26 cellular contexts compared by ENCODE assay signal in genomic region chr7:102988088-102988487, GRCh38.
"Had no signal": no experiment of that assay in that cellular context is flagged by ENCODE, and none has a peak within 500 bp of the region (broad histone marks: within the 10 kb centered on the region; RNA-seq: fewer than 3 reads in every experiment).

No MANE protein-coding gene starts in this region.

- H3K27me3 ChIP-seq: hepatocyte, neural progenitor cell, ovary, sigmoid colon, spleen, suprapubic skin, transverse colon, upper lobe of left lung had no signal

- H3K27ac ChIP-seq: hepatocyte, left ventricle myocardium inferior, neural progenitor cell, sigmoid colon, suprapubic skin, transverse colon, upper lobe of left lung, vagina had no signal

- DNase-seq: islet precursor cell; left ventricle myocardium inferior; mesendoderm; naive B cell; natural killer cell; nephron progenitor cell; ovary; retina; right cardiac atrium; sigmoid colon; small intestine; spleen; stimulated activated CD4-positive, alpha-beta T cell treated with anti-CD3 and anti-CD28 coated beads, Interleukin-4, amount 100 ng/mL, for 24 hours; stimulated activated naive CD4-positive, alpha-beta T cell; transverse colon; upper lobe of left lung had no signal

- ATAC-seq: natural killer cell; right cardiac atrium; stimulated activated effector memory CD8-positive, alpha-beta T cell treated with anti-CD3 and anti-CD28 coated beads, Interleukin-12 subunit alpha, Interleukin-12 subunit beta, amount 100 ng/mL, for 72 hours had no signal

- H3K4me1 Mint-ChIP-seq: natural killer cell; neural progenitor cell; stimulated activated effector memory CD8-positive, alpha-beta T cell treated with anti-CD3 and anti-CD28 coated beads, Interleukin-12 subunit alpha, Interleukin-12 subunit beta, amount 100 ng/mL, for 72 hours had no signal

- H3K27ac Mint-ChIP-seq: mesothelial cell of epicardium; natural killer cell; nephron progenitor cell; neural progenitor cell; progenitor cell of endocrine pancreas; stimulated activated effector memory CD8-positive, alpha-beta T cell treated with anti-CD3 and anti-CD28 coated beads, Interleukin-12 subunit alpha, Interleukin-12 subunit beta, amount 100 ng/mL, for 72 hours; stimulated activated naive CD8-positive, alpha-beta T cell treated with anti-CD3 and anti-CD28 coated beads, Interleukin-15, Interleukin-2, amounts not matched to agents 100 ng/mL and 50 ng/mL, for 24 hours had no signal

- H3K4me3 Mint-ChIP-seq: mesothelial cell of epicardium; naive B cell; natural killer cell; nephron progenitor cell; neural progenitor cell; stimulated activated effector memory CD8-positive, alpha-beta T cell treated with anti-CD3 and anti-CD28 coated beads, Interleukin-12 subunit alpha, Interleukin-12 subunit beta, amount 100 ng/mL, for 72 hours; stimulated activated naive CD8-positive, alpha-beta T cell treated with anti-CD3 and anti-CD28 coated beads, Interleukin-15, Interleukin-2, amounts not matched to agents 100 ng/mL and 50 ng/mL, for 24 hours had no signal

- H3K36me3 ChIP-seq: left ventricle myocardium inferior, neural progenitor cell, ovary, sigmoid colon, spleen, suprapubic skin, thoracic aorta, transverse colon, upper lobe of left lung, vagina had no signal

- H3K36me3 Mint-ChIP-seq: mesothelial cell of epicardium; naive B cell; natural killer cell; neural progenitor cell; stimulated activated effector memory CD8-positive, alpha-beta T cell treated with anti-CD3 and anti-CD28 coated beads, Interleukin-12 subunit alpha, Interleukin-12 subunit beta, amount 100 ng/mL, for 72 hours had no signal

- H3K4me1 ChIP-seq: neural progenitor cell had no signal

- H3K4me3 ChIP-seq: hepatocyte, left ventricle myocardium inferior, lung, neural progenitor cell, ovary, sigmoid colon, spleen, suprapubic skin, thoracic aorta, transverse colon, upper lobe of left lung, vagina had no signal

- H3K9me3 ChIP-seq: left ventricle myocardium inferior, ovary, sigmoid colon, spleen, suprapubic skin, thoracic aorta, transverse colon, upper lobe of left lung, vagina had no signal

- H3K9me3 Mint-ChIP-seq: mesothelial cell of epicardium; naive B cell; natural killer cell; nephron progenitor cell; neural progenitor cell; stimulated activated effector memory CD8-positive, alpha-beta T cell treated with anti-CD3 and anti-CD28 coated beads, Interleukin-12 subunit alpha, Interleukin-12 subunit beta, amount 100 ng/mL, for 72 hours; stimulated activated naive CD8-positive, alpha-beta T cell treated with anti-CD3 and anti-CD28 coated beads, Interleukin-15, Interleukin-2, amounts not matched to agents 100 ng/mL and 50 ng/mL, for 24 hours had no signal

- H3K27me3 Mint-ChIP-seq: naive B cell; progenitor cell of endocrine pancreas; stimulated activated naive CD8-positive, alpha-beta T cell treated with anti-CD3 and anti-CD28 coated beads, Interleukin-15, Interleukin-2, amounts not matched to agents 100 ng/mL and 50 ng/mL, for 24 hours had no signal
